22 cellular contexts compared by ENCODE assay signal in the genomic region with DNA sequence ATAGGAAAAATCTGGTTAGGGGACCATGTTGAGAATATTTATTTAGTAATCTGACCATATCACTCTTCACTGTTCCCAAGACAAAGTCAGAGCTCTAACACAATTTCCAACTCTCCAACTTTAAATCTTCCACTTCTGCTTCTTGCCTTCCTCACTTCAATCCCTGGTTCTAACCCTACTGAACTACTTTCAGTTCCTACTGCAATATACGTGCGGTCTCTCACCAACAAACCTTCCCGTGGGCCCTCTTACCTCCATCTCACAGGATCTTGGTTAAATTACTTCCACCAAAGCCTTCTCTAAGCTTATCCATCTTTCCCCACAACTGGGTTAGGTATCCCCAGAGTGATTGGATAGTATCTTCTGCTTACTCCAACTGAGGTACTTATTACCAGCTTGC. TPM values are rescaled to one million over a fixed set of nuclear protein-coding genes. Genes with fewer than 3 reads are reported as not detected.
DNase-seq lines count a peak whose midpoint lies in the region; ATAC-seq lines count a peak whose summit lies in the region.
"Had no signal": no experiment of that assay in that cellular context is flagged by ENCODE, and none has a peak within 500 bp of the region (broad histone marks: within the 10 kb centered on the region; RNA-seq: fewer than 3 reads in every experiment).

No MANE protein-coding gene starts in this region.

- intact Hi-C loops in activated naive CD4-positive, alpha-beta T cell treated with anti-CD3 and anti-CD28 coated beads for 36 hours (cut with micrococcal nuclease), result no loop called here

- ATAC-seq in T-helper 17 cell, result no peak
- no peak for ATAC-seq in central memory CD8-positive, alpha-beta T cell (replicated peaks; ENCODE audit: extremely low read depth, poor library complexity, severe bottlenecking)
- ATAC-seq in stimulated activated naive CD8-positive, alpha-beta T cell treated with anti-CD3 and anti-CD28 coated beads, Interleukin-15, amount 100 ng/mL, for 72 hours, result no peak
- ATAC-seq in GM18867 (IDR thresholded peaks at IDR 0.05; ENCODE audit: unreplicated experiment), result no peak
- ATAC-seq: WTC11 had no signal

- no peaks in the 10 kb centered on the region for H3K9me3 Mint-ChIP-seq in activated naive CD4-positive, alpha-beta T cell treated with anti-CD3 and anti-CD28 coated beads for 36 hours
- H3K9me3 Mint-ChIP-seq in central memory CD8-positive, alpha-beta T cell, result no peaks in the 10 kb centered on the region
- no peaks in the 10 kb centered on the region for H3K9me3 Mint-ChIP-seq in stimulated activated naive CD8-positive, alpha-beta T cell treated with anti-CD3 and anti-CD28 coated beads, Interleukin-15, amount 100 ng/mL, for 72 hours
- H3K9me3 Mint-ChIP-seq: neural progenitor cell, WTC11 had no signal

- CTCF ChIA-PET in activated naive CD4-positive, alpha-beta T cell treated with anti-CD3 and anti-CD28 coated beads for 36 hours (lab: Charles Lee), result interaction anchor here (1.3 kb wide), 1 partner anchor 9 kb away, joined by 7 read pairs; no protein-coding TSS in a partner anchor

- peak overlapping the region; percentile 18 for H3K27ac Mint-ChIP-seq in activated naive CD4-positive, alpha-beta T cell treated with anti-CD3 and anti-CD28 coated beads for 36 hours
- peak overlapping the region; percentile 89 for H3K27ac Mint-ChIP-seq in T-helper 17 cell
- H3K27ac Mint-ChIP-seq in central memory CD8-positive, alpha-beta T cell (ENCODE audit: low read depth), result peak overlapping the region; percentile 75
- H3K27ac Mint-ChIP-seq in stimulated activated naive CD8-positive, alpha-beta T cell treated with anti-CD3 and anti-CD28 coated beads, Interleukin-15, amount 100 ng/mL, for 72 hours, result peak overlapping the region; percentile 46 to 61
- H3K27ac Mint-ChIP-seq: neural progenitor cell, WTC11 had no signal

- peaks cover 73% of the 10 kb centered on the region for H3K36me3 Mint-ChIP-seq in activated naive CD4-positive, alpha-beta T cell treated with anti-CD3 and anti-CD28 coated beads for 36 hours (ENCODE audit: low read depth)
- H3K36me3 Mint-ChIP-seq in T-helper 17 cell (ENCODE audit: low read depth), result peaks cover 15% of the 10 kb centered on the region
- peaks cover 74% of the 10 kb centered on the region for H3K36me3 Mint-ChIP-seq in central memory CD8-positive, alpha-beta T cell (ENCODE audit: insufficient read depth)

- peaks cover 78% of the 10 kb centered on the region for H3K4me1 Mint-ChIP-seq in activated naive CD4-positive, alpha-beta T cell treated with anti-CD3 and anti-CD28 coated beads for 36 hours (ENCODE audit: low read depth)
- peaks cover 36% of the 10 kb centered on the region for H3K4me1 Mint-ChIP-seq in T-helper 17 cell
- H3K4me1 Mint-ChIP-seq in central memory CD8-positive, alpha-beta T cell, result peaks cover 67% of the 10 kb centered on the region
- H3K4me1 Mint-ChIP-seq in stimulated activated naive CD8-positive, alpha-beta T cell treated with anti-CD3 and anti-CD28 coated beads, Interleukin-15, amount 100 ng/mL, for 72 hours, result peaks cover 90% of the 10 kb centered on the region

- H3K4me3 Mint-ChIP-seq in activated naive CD4-positive, alpha-beta T cell treated with anti-CD3 and anti-CD28 coated beads for 36 hours, result no peak overlapping the region
- no peak overlapping the region for H3K4me3 Mint-ChIP-seq in T-helper 17 cell
- no peak overlapping the region for H3K4me3 Mint-ChIP-seq in central memory CD8-positive, alpha-beta T cell
- H3K4me3 Mint-ChIP-seq in stimulated activated naive CD8-positive, alpha-beta T cell treated with anti-CD3 and anti-CD28 coated beads, Interleukin-15, amount 100 ng/mL, for 72 hours, result peak overlapping the region in 1 of 2 donors; percentile 46
- H3K4me3 Mint-ChIP-seq: neural progenitor cell, WTC11 had no signal

- H3K9me3 ChIP-seq in T-helper 17 cell (ENCODE audit: control insufficient read depth, low read length, poor library complexity, severe bottlenecking), result no peaks in the 10 kb centered on the region
- H3K9me3 ChIP-seq: esophagus squamous epithelium, suprapubic skin, uterus had no signal

- H3K27me3 Mint-ChIP-seq in activated naive CD4-positive, alpha-beta T cell treated with anti-CD3 and anti-CD28 coated beads for 36 hours (ENCODE audit: low read depth), result no peaks in the 10 kb centered on the region
- H3K27me3 Mint-ChIP-seq in T-helper 17 cell, result no peaks in the 10 kb centered on the region
- no peaks in the 10 kb centered on the region for H3K27me3 Mint-ChIP-seq in central memory CD8-positive, alpha-beta T cell
- no peaks in the 10 kb centered on the region for H3K27me3 Mint-ChIP-seq in stimulated activated naive CD8-positive, alpha-beta T cell treated with anti-CD3 and anti-CD28 coated beads, Interleukin-15, amount 100 ng/mL, for 72 hours

- no peak for DNase-seq in activated naive CD4-positive, alpha-beta T cell treated with anti-CD3 and anti-CD28 coated beads for 36 hours
- DNase-seq in activated naive CD4-positive, alpha-beta T cell treated with anti-CD3 and anti-CD28 coated beads, Interleukin-2, amount 50 U/mL, for 16 hours, result no peak
- no peak for DNase-seq in T-helper 17 cell
- no peak for DNase-seq in central memory CD8-positive, alpha-beta T cell (ENCODE audit: low spot score in 2 of 2)
- no peak for DNase-seq in stimulated activated naive CD8-positive, alpha-beta T cell treated with anti-CD3 and anti-CD28 coated beads, Interleukin-15, amount 100 ng/mL, for 72 hours
- DNase-seq in superior temporal gyrus (ENCODE audit: extremely low spot score), result no peak
- DNase-seq in stimulated activated CD4-positive, alpha-beta T cell treated with anti-CD3 and anti-CD28 coated beads, Interleukin-2, amount 100 ng/mL, for 48 hours, result no peak
- DNase-seq: ACHN; activated gamma-delta T cell; DMS79; effector CD8-positive, alpha-beta T cell; esophagus squamous epithelium; NCI-H2107; NCI-H524 treated with DMSO at 0.1 percent for 48 hours; SHP77 treated with DMSO at 0.1 percent for 48 hours; small intestine; stimulated activated CD4-positive, alpha-beta T cell treated with anti-CD3 and anti-CD28 coated beads, Interleukin-4, amount 100 ng/mL, for 1 hour; uterus had no signal

RNA-seq across cellular contexts. Expression of gene EIF2S2, which starts 8.0 kb away (rescaled TPM):
- 100 to 1,000 TPM; 202 to 207 TPM for total RNA-seq in activated naive CD4-positive, alpha-beta T cell treated with anti-CD3 and anti-CD28 coated beads for 36 hours
- total RNA-seq in T-helper 17 cell, result 10 to 100 TPM; 18.8 to 20.6 TPM

Comparison
In these comparisons a context has a peak if more than half of its experiments do, and no peak if none do; other contexts are left out.
1. H3K27ac Mint-ChIP-seq: peak in every context shown above with its lines; median percentile 89 in T-helper 17 cell; 75 in central memory CD8-positive, alpha-beta T cell; 54 in stimulated activated naive CD8-positive, alpha-beta T cell treated with anti-CD3 and anti-CD28 coated beads, Interleukin-15, amount 100 ng/mL, for 72 hours; 18 in activated naive CD4-positive, alpha-beta T cell treated with anti-CD3 and anti-CD28 coated beads for 36 hours.
2. RNA of gene EIF2S2, which starts 8.0 kb away (total RNA-seq): 202 to 207 TPM in activated naive CD4-positive, alpha-beta T cell treated with anti-CD3 and anti-CD28 coated beads for 36 hours; 18.8 to 20.6 TPM in T-helper 17 cell; every median in the first group is over 4 times any median in the second.